ENCODE assay signal across 13 cellular contexts in the genomic region with DNA sequence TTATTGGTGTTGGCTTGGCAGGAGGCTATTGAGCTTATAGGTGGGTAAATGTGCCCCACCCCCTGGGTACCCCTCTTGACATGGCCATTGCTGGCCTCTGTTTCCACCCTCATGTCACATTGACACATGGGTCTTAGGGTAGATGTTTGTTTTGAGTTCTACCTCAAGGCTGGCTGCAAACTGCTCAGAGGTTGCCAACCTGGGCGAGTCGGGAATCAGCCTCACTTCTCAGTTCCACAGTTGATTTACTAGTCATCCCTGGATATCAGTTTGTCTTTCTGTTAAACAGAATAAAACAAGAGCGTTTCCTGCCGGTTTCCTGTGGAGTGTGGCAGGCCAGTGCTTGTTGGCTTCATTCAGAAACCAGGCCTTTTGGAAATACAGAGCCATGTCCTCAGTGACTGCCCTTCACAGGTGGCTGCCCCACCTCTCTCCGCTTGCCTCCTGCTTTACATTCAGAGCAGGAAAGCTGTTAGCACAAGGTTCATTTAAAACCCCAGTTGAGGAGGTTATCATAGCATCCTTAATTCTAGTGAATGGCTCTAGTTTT.
A peak's percentile ranks its signal among the peaks of the same experiment; 100 is the strongest.
DNase-seq lines count a peak whose midpoint lies in the region; ATAC-seq and TF ChIP-seq lines count a peak whose summit lies in the region.
"Had no signal": no experiment of that assay in that cellular context is flagged by ENCODE, and none has a peak within 500 bp of the region (broad histone marks: within the 10 kb centered on the region; RNA-seq: fewer than 3 reads in every experiment).

No MANE protein-coding gene starts in this region.

- H3K4me1 Mint-ChIP-seq in CD14-positive monocyte = peaks cover 37% of the 10 kb centered on the region

- no peak overlapping the region for H3K4me3 Mint-ChIP-seq in CD14-positive monocyte
- H3K4me3 Mint-ChIP-seq: activated naive CD8-positive, alpha-beta T cell treated with anti-CD3 and anti-CD28 coated beads, Interleukin-2, amount 10 ng/mL, durations not matched to agents 7 days and 5 days had no signal

- peak overlapping the region; percentile 7 for H3K9ac ChIP-seq in rectal smooth muscle tissue (ENCODE audit: low read length)
- H3K9ac ChIP-seq: SK-N-SH had no signal

- H3K36me3 ChIP-seq in rectal smooth muscle tissue (ENCODE audit: control insufficient read depth, insufficient read depth, low read length) = no peaks in the 10 kb centered on the region

- in situ Hi-C loops in G401 (cut with HindIII; ENCODE audit: low sequenced_read_pairs) = no loop called here
- in situ Hi-C loops in GM13977 (cut with MboI; ENCODE audit: low pct_unique_long_range_greater_than_20kb, low sequenced_read_pairs, unreplicated experiment) = no loop called here

- no peak overlapping the region for H3K4me3 ChIP-seq in rectal smooth muscle tissue (ENCODE audit: low read length)
- H3K4me3 ChIP-seq: testis had no signal

- TF ChIP-seq CTCF in CD14-positive monocyte (IDR thresholded peaks at IDR 0.05) = no peak
- TF ChIP-seq CTCF in VCaP (conservative IDR thresholded peaks at IDR 0.05) = no peak
- no peak for TF ChIP-seq CTCF in GM13977 (IDR thresholded peaks at IDR 0.05; ENCODE audit: extremely low read depth, insufficient read depth, missing control alignments)

- intact Hi-C loops in CD14-positive monocyte (cut with micrococcal nuclease) = loop anchor here in 1 of 2 donors (2.0 kb wide), 1 partner anchor 13 kb away; no protein-coding TSS in a partner anchor
- intact Hi-C loops in left cardiac atrium (cut with DNase I) = no loop called here

- H3K27ac ChIP-seq in VCaP (peak overlapping the region; percentile 69), rectal smooth muscle tissue (ENCODE audit: low read depth, low read length) (peak overlapping the region; percentile 59)
- H3K27ac ChIP-seq: testis had no signal

- peak overlapping the region; percentile 87 to 98 (median 96) for H3K27ac Mint-ChIP-seq in CD14-positive monocyte
- H3K27ac Mint-ChIP-seq: activated naive CD8-positive, alpha-beta T cell treated with anti-CD3 and anti-CD28 coated beads, Interleukin-2, amount 10 ng/mL, durations not matched to agents 7 days and 5 days had no signal

- H3K4me1 ChIP-seq in rectal smooth muscle tissue (ENCODE audit: control insufficient read depth, insufficient read depth, low read length) = peaks cover 56% of the 10 kb centered on the region

- no peaks in the 10 kb centered on the region for H3K9me3 Mint-ChIP-seq in CD14-positive monocyte
- H3K9me3 Mint-ChIP-seq: activated naive CD8-positive, alpha-beta T cell treated with anti-CD3 and anti-CD28 coated beads, Interleukin-2, amount 10 ng/mL, durations not matched to agents 7 days and 5 days had no signal

- peaks cover 0 to 1% (median 0%) of the 10 kb centered on the region in 3 donors for H3K27me3 Mint-ChIP-seq in CD14-positive monocyte (ENCODE audit: low read depth in 3 of 3)
- H3K27me3 Mint-ChIP-seq: activated naive CD8-positive, alpha-beta T cell treated with anti-CD3 and anti-CD28 coated beads, Interleukin-2, amount 10 ng/mL, durations not matched to agents 7 days and 5 days had no signal

- no peaks in the 10 kb centered on the region for H3K27me3 ChIP-seq in rectal smooth muscle tissue (ENCODE audit: control insufficient read depth, insufficient read depth, low read length)
- H3K27me3 ChIP-seq: testis had no signal

- DNase-seq in CD14-positive monocyte (ENCODE audit: low spot score) (no peak), left cardiac atrium (no peak), G401 (ENCODE audit: low spot score) (no peak), NCI-H1436 (lab: John Stamatoyannopoulos, UW) (no peak), GM13977 (ENCODE audit: low spot score) (no peak), NCI-H524 (lab: John Stamatoyannopoulos, UW) (no peak)
- DNase-seq: ACHN; activated naive CD8-positive, alpha-beta T cell treated with anti-CD3 and anti-CD28 coated beads, Interleukin-2, amount 10 ng/mL, durations not matched to agents 7 days and 5 days; NCI-H1436 treated with DMSO at 0.1 percent for 48 hours; SK-N-SH; testis had no signal

- peaks cover 45 to 47% of the 10 kb centered on the region in 2 donors for H3K36me3 Mint-ChIP-seq in CD14-positive monocyte

- ATAC-seq in left cardiac atrium = peak; percentile 11 to 24
